ENCODE assay signal across 1 cellular context in the genomic region with DNA sequence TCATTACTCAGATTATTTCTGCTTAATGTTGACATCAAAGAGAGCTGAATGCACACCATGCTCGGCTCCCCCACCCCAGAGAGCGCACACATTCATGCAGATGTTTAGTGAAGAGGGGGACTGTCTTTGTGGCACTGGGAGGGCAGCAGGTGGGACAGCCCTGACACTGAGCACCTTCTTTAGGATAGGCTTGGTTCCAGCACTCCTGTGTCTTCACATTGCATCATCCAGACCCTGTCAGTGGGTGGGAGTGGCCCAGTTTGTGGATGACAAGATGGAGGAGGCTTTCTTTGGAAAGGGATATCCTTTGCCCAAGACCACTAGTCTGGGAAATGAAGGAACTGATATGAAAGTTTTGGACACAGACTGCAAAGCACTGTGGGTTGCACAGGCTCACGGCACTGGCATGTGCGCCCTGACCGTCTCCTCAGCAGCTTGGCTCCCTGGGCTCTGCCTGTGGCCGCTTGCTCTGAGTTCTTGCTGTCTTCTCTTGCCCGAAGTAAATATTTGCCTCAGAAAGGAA.
TF ChIP-seq lines count a peak whose summit lies in the region.

No MANE protein-coding gene starts in this region.

TF ChIP-seq in K562, 482 proteins besides CTCF, POLR2A, EP300 and RAD21 (continued from another document):
- TF ChIP-seq NR2C2 (CRISPR knock-in tag; IDR thresholded peaks at IDR 0.05): no peak
- peak; percentile 56; the same call in 1 of the 2 replicates for TF ChIP-seq NR2C2 (tag; IDR thresholded peaks at IDR 0.05)
- no peak for TF ChIP-seq ZNF124 (CRISPR knock-in tag; IDR thresholded peaks at IDR 0.05)
- no peak for TF ChIP-seq TSC22D4 (tag; IDR thresholded peaks at IDR 0.05)
- no peak for TF ChIP-seq FOXJ2 (tag; IDR thresholded peaks at IDR 0.05)
- TF ChIP-seq TAF1 (IDR thresholded peaks at IDR 0.05; ENCODE audit: control insufficient read depth, extremely low read depth, insufficient read depth, low read length, severe bottlenecking): no peak
- no peak for TF ChIP-seq RUNX1 (IDR thresholded peaks at IDR 0.05; ENCODE audit: low read depth)
- no peak for TF ChIP-seq HDAC3 (IDR thresholded peaks at IDR 0.05; ENCODE audit: borderline replicate concordance, partially characterized antibody)
- no peak for TF ChIP-seq JUN (IDR thresholded peaks at IDR 0.05; ENCODE audit: borderline replicate concordance, low read depth, low read length)
- TF ChIP-seq JUN (CRISPR knock-in tag; IDR thresholded peaks at IDR 0.05; ENCODE audit: borderline replicate concordance): no peak
- TF ChIP-seq MEIS2 (IDR thresholded peaks at IDR 0.05; ENCODE audit: partially characterized antibody): no peak
- TF ChIP-seq, protein P1, sequence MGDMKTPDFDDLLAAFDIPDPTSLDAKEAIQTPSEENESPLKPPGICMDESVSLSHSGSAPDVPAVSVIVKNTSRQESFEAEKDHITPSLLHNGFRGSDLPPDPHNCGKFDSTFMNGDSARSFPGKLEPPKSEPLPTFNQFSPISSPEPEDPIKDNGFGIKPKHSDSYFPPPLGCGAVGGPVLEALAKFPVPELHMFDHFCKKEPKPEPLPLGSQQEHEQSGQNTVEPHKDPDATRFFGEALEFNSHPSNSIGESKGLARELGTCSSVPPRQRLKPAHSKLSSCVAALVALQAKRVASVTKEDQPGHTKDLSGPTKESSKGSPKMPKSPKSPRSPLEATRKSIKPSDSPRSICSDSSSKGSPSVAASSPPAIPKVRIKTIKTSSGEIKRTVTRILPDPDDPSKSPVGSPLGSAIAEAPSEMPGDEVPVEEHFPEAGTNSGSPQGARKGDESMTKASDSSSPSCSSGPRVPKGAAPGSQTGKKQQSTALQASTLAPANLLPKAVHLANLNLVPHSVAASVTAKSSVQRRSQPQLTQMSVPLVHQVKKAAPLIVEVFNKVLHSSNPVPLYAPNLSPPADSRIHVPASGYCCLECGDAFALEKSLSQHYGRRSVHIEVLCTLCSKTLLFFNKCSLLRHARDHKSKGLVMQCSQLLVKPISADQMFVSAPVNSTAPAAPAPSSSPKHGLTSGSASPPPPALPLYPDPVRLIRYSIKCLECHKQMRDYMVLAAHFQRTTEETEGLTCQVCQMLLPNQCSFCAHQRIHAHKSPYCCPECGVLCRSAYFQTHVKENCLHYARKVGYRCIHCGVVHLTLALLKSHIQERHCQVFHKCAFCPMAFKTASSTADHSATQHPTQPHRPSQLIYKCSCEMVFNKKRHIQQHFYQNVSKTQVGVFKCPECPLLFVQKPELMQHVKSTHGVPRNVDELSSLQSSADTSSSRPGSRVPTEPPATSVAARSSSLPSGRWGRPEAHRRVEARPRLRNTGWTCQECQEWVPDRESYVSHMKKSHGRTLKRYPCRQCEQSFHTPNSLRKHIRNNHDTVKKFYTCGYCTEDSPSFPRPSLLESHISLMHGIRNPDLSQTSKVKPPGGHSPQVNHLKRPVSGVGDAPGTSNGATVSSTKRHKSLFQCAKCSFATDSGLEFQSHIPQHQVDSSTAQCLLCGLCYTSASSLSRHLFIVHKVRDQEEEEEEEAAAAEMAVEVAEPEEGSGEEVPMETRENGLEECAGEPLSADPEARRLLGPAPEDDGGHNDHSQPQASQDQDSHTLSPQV (IDR thresholded peaks at IDR 0.05): peak; percentile 54; the same call in 1 of the 2 replicates
- no peak for TF ChIP-seq TFAM (CRISPR knock-in tag; conservative IDR thresholded peaks at IDR 0.05)
